Comparison of ENCODE assay signal across 18 cellular contexts in genomic region chr7:12357508-12357907, GRCh38. TPM values are rescaled to one million over a fixed set of nuclear protein-coding genes. Genes with fewer than 3 reads are reported as not detected.
DNase-seq lines count a peak whose midpoint lies in the region; ATAC-seq and TF ChIP-seq lines count a peak whose summit lies in the region.
"Had no signal": no experiment of that assay in that cellular context is flagged by ENCODE, and none has a peak within 500 bp of the region (broad histone marks: within the 10 kb centered on the region; RNA-seq: fewer than 3 reads in every experiment).

No MANE protein-coding gene starts in this region.

- H3K27me3 ChIP-seq in osteoblast (ENCODE audit: insufficient read depth, low read length) = no peaks in the 10 kb centered on the region
- H3K27me3 ChIP-seq: hepatocyte, neutrophil had no signal

- H3K4me3 ChIP-seq in osteoblast (ENCODE audit: insufficient read depth, low read length) = no peak overlapping the region
- H3K4me3 ChIP-seq: hepatocyte, smooth muscle cell had no signal

- no peak overlapping the region for H3K4me3 Mint-ChIP-seq in endothelial cell (ENCODE audit: unreplicated experiment)
- H3K4me3 Mint-ChIP-seq: CD4-positive, alpha-beta memory T cell; IgD-negative memory B cell had no signal

- no peaks in the 10 kb centered on the region for H3K79me2 ChIP-seq in osteoblast (ENCODE audit: insufficient read depth, low read length)
- H3K79me2 ChIP-seq: hepatocyte had no signal

- H3K4me2 ChIP-seq in osteoblast (ENCODE audit: insufficient read depth, low read length) = no peak overlapping the region
- H3K4me2 ChIP-seq: hepatocyte, smooth muscle cell had no signal

- no peak overlapping the region for H2AFZ ChIP-seq in osteoblast (ENCODE audit: low read length)
- H2AFZ ChIP-seq: hepatocyte had no signal

- no peaks in the 10 kb centered on the region for H3K36me3 Mint-ChIP-seq in endothelial cell (ENCODE audit: low read depth, unreplicated experiment)
- H3K36me3 Mint-ChIP-seq: IgD-negative memory B cell had no signal

- H3K27me3 Mint-ChIP-seq in endothelial cell (ENCODE audit: unreplicated experiment) = no peaks in the 10 kb centered on the region

- no peak for TF ChIP-seq CTCF in endothelial cell (IDR thresholded peaks at IDR 0.05; ENCODE audit: unreplicated experiment)
- no peak for TF ChIP-seq CTCF in osteoblast (IDR thresholded peaks at IDR 0.05; ENCODE audit: extremely low read depth, low read depth, low read length)

- H3K4me1 Mint-ChIP-seq in endothelial cell (ENCODE audit: unreplicated experiment) = no peaks in the 10 kb centered on the region
- H3K4me1 Mint-ChIP-seq: CD4-positive, alpha-beta memory T cell; IgD-negative memory B cell had no signal

- DNase-seq in myocyte (ENCODE audit: low read depth) (peak; percentile 36), inferior parietal cortex (ENCODE audit: extremely low spot score) (no peak), endothelial cell (ENCODE audit: low spot score) (no peak), osteoblast (ENCODE audit: insufficient read length, low spot score, missing footprints) (no peak)
- DNase-seq: CD4-positive, alpha-beta memory T cell; cerebellar nuclear complex; GDM1; NCI-H1930; WERI-Rb-1 had no signal

- no peaks in the 10 kb centered on the region for H3K9me3 ChIP-seq in osteoblast (ENCODE audit: low read depth, low read length)
- H3K9me3 ChIP-seq: neutrophil had no signal

- no peaks in the 10 kb centered on the region for H3K36me3 ChIP-seq in osteoblast (ENCODE audit: insufficient read depth, low read length)
- H3K36me3 ChIP-seq: neutrophil, WERI-Rb-1 had no signal

- no peaks in the 10 kb centered on the region for H3K9me3 Mint-ChIP-seq in endothelial cell (ENCODE audit: unreplicated experiment)
- H3K9me3 Mint-ChIP-seq: IgD-negative memory B cell had no signal

- no peaks in the 10 kb centered on the region for H4K20me1 ChIP-seq in osteoblast (ENCODE audit: insufficient read depth, low read length)

- no peak overlapping the region for H3K27ac Mint-ChIP-seq in endothelial cell (ENCODE audit: unreplicated experiment)
- H3K27ac Mint-ChIP-seq: CD4-positive, alpha-beta memory T cell; IgD-negative memory B cell had no signal

- H3K4me1 ChIP-seq in osteoblast (ENCODE audit: insufficient read depth, low read length) = no peaks in the 10 kb centered on the region

- ATAC-seq in GM18873 (IDR thresholded peaks at IDR 0.05; ENCODE audit: low FRiP score, unreplicated experiment) = peak; percentile 67
- peak; percentile 79 for ATAC-seq in GM21786 (IDR thresholded peaks at IDR 0.05; ENCODE audit: unreplicated experiment)
- peak; percentile 60 for ATAC-seq in HG03196 (IDR thresholded peaks at IDR 0.05; ENCODE audit: unreplicated experiment)
- ATAC-seq: SK-N-SH treated with all-trans-retinoic acid at 6 μM for 48 hours had no signal

- H3K27ac ChIP-seq in osteoblast (ENCODE audit: low read depth, low read length) = no peak overlapping the region
- H3K27ac ChIP-seq: hepatocyte, neutrophil, WERI-Rb-1 had no signal

RNA-seq across cellular contexts. Expression of gene VWDE, which starts 46.2 kb away (rescaled TPM):
- total RNA-seq in myocyte (not detected in 2 replicates), endothelial cell (ENCODE audit: unreplicated experiment) (3.2 TPM), osteoblast (under 0.01 TPM in 1 of 2 replicates, not detected in the other)
- not detected for polyA plus RNA-seq in myocyte (2012)
- total RNA-seq: lung microvascular endothelial cell had no signal
- polyA plus RNA-seq: IgD-negative memory B cell, smooth muscle cell had no signal
